8 cellular contexts compared by ENCODE assay signal in the genomic region with DNA sequence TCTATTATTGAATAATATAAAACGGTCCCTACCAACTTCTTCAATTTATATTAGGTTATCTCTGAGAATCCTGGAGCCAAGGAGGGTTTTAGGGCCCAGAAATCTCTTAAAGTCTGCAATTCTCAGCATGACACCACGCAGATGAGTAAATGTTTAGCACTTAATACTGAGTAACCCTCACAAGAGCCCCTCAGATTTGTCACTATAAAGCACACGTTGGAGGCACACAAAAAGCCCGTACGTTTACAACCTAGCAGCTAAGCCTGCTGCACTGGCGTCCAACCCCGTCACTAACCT. TPM values are rescaled to one million over a fixed set of nuclear protein-coding genes. Genes with fewer than 3 reads are reported as not detected.
A peak's percentile ranks its signal among the peaks of the same experiment; 100 is the strongest.
DNase-seq lines count a peak whose midpoint lies in the region; ATAC-seq and TF ChIP-seq lines count a peak whose summit lies in the region.

No MANE protein-coding gene starts in this region.

- peak overlapping the region; percentile 96 for H3K4me3 Mint-ChIP-seq in activated CD8-positive, alpha-beta T cell treated with anti-CD3 and anti-CD28 coated beads, Interleukin-2, amount 10 ng/mL, durations not matched to agents 7 days and 5 days
- peak overlapping the region; percentile 86 for H3K4me3 Mint-ChIP-seq in stimulated activated memory B cell treated with anti-CD40 and anti-IgM and Interleukin-4, amounts not matched to agents 10 μg/mL and 1 μg/mL and 100 μg/mL, for 72 hours

- H4K20me1 ChIP-seq in hepatocyte (ENCODE audit: insufficient read depth, poor library complexity, severe bottlenecking): peaks cover 54% of the 10 kb centered on the region

- no peaks in the 10 kb centered on the region for H3K9me2 ChIP-seq in hepatocyte (replicated peaks; ENCODE audit: insufficient read depth)

- H3K36me3 ChIP-seq in hepatocyte (replicated peaks; ENCODE audit: insufficient read depth, low read depth): no peaks in the 10 kb centered on the region

- H3K9me3 Mint-ChIP-seq in activated CD8-positive, alpha-beta T cell treated with anti-CD3 and anti-CD28 coated beads, Interleukin-2, amount 10 ng/mL, durations not matched to agents 7 days and 5 days (ENCODE audit: insufficient read depth): no peaks in the 10 kb centered on the region
- H3K9me3 Mint-ChIP-seq in stimulated activated memory B cell treated with anti-CD40 and anti-IgM and Interleukin-4, amounts not matched to agents 10 μg/mL and 1 μg/mL and 100 μg/mL, for 72 hours: no peaks in the 10 kb centered on the region

- H3K27ac ChIP-seq in hepatocyte: peak overlapping the region; percentile 94

- no peaks in the 10 kb centered on the region for H3K27me3 ChIP-seq in hepatocyte

- POLR2A ChIA-PET in activated CD8-positive, alpha-beta T cell treated with anti-CD3 and anti-CD28 coated beads, Interleukin-2, amount 10 ng/mL, durations not matched to agents 7 days and 5 days (lab: Charles Lee): interaction anchor here (0.6 to 4.6 kb wide), 22 partner anchors 8 to 932 kb away, joined by 3 to 72 read pairs (median 5); partner anchors contain the start of genes CEP250, NFS1, RBM39 and ROMO1

- H3K9me3 ChIP-seq in hepatocyte (ENCODE audit: low read depth): no peaks in the 10 kb centered on the region

- peak overlapping the region; percentile 97 for H3K4me2 ChIP-seq in hepatocyte

- H3K27ac Mint-ChIP-seq in activated CD8-positive, alpha-beta T cell treated with anti-CD3 and anti-CD28 coated beads, Interleukin-2, amount 10 ng/mL, durations not matched to agents 7 days and 5 days: peak overlapping the region; percentile 99
- H3K27ac Mint-ChIP-seq in stimulated activated memory B cell treated with anti-CD40 and anti-IgM and Interleukin-4, amounts not matched to agents 10 μg/mL and 1 μg/mL and 100 μg/mL, for 72 hours: peak overlapping the region; percentile 96

- peak overlapping the region; percentile 94 for H3K4me3 ChIP-seq in hepatocyte

- peaks cover 45% of the 10 kb centered on the region for H3K36me3 Mint-ChIP-seq in activated CD8-positive, alpha-beta T cell treated with anti-CD3 and anti-CD28 coated beads, Interleukin-2, amount 10 ng/mL, durations not matched to agents 7 days and 5 days (ENCODE audit: low read depth)
- peaks cover 11% of the 10 kb centered on the region for H3K36me3 Mint-ChIP-seq in stimulated activated memory B cell treated with anti-CD40 and anti-IgM and Interleukin-4, amounts not matched to agents 10 μg/mL and 1 μg/mL and 100 μg/mL, for 72 hours

- CTCF ChIA-PET in activated CD8-positive, alpha-beta T cell treated with anti-CD3 and anti-CD28 coated beads, Interleukin-2, amount 10 ng/mL, durations not matched to agents 7 days and 5 days (lab: Charles Lee): interaction anchor here (0.6 to 5.3 kb wide), 9 partner anchors 10 to 1613 kb away, joined by 3 to 19 read pairs (median 4); partner anchors contain the start of genes NFS1, ROMO1 and SCAND1

- H3K79me2 ChIP-seq in hepatocyte: peaks cover 61% of the 10 kb centered on the region

- TF ChIP-seq CTCF in hepatocyte (IDR thresholded peaks at IDR 0.05; ENCODE audit: poor library complexity): no peak

- no peak for DNase-seq in activated CD4-positive, CD25-positive, alpha-beta regulatory T cell (lab: John Stamatoyannopoulos, UW)
- DNase-seq in activated CD8-positive, alpha-beta T cell treated with anti-CD3 and anti-CD28 coated beads, Interleukin-2, amount 10 ng/mL, durations not matched to agents 7 days and 5 days: no peak
- no peak for DNase-seq in hepatocyte (ENCODE audit: low spot score)
- no peak for DNase-seq in COLO829 (ENCODE audit: low spot score)
- no peak for DNase-seq in stimulated activated naive CD4-positive, alpha-beta T cell treated with Interleukin-2 at 50 U/mL for 16 hours (lab: John Stamatoyannopoulos, UW)

- peaks cover 24% of the 10 kb centered on the region for H3K4me1 ChIP-seq in hepatocyte (ENCODE audit: insufficient read depth)

- peak; percentile 37 to 40 for ATAC-seq in activated CD4-positive, CD25-positive, alpha-beta regulatory T cell treated with anti-CD3 and anti-CD28 coated beads, Interleukin-2, amount 50 U/mL, for 24 hours
- peak; percentile 29 for ATAC-seq in activated CD8-positive, alpha-beta T cell treated with anti-CD3 and anti-CD28 coated beads, Interleukin-2, amount 10 ng/mL, durations not matched to agents 7 days and 5 days
- ATAC-seq in stimulated activated memory B cell treated with anti-CD40 and anti-IgM and Interleukin-4, amounts not matched to agents 10 μg/mL and 1 μg/mL and 100 μg/mL, for 72 hours: no peak
- ATAC-seq in HG03469 (IDR thresholded peaks at IDR 0.05; ENCODE audit: unreplicated experiment): no peak

- 0% methylated on average over 7 of the region's 7 CpGs for WGBS in hepatocyte (ENCODE audit: low lambda C conversion rate, missing lambda C conversion rate)

- no peak overlapping the region for H2AFZ ChIP-seq in hepatocyte

- no peaks in the 10 kb centered on the region for H3K27me3 Mint-ChIP-seq in activated CD8-positive, alpha-beta T cell treated with anti-CD3 and anti-CD28 coated beads, Interleukin-2, amount 10 ng/mL, durations not matched to agents 7 days and 5 days (ENCODE audit: low read depth)
- no peaks in the 10 kb centered on the region for H3K27me3 Mint-ChIP-seq in stimulated activated memory B cell treated with anti-CD40 and anti-IgM and Interleukin-4, amounts not matched to agents 10 μg/mL and 1 μg/mL and 100 μg/mL, for 72 hours

- peaks cover 49% of the 10 kb centered on the region for H3K4me1 Mint-ChIP-seq in activated CD8-positive, alpha-beta T cell treated with anti-CD3 and anti-CD28 coated beads, Interleukin-2, amount 10 ng/mL, durations not matched to agents 7 days and 5 days (ENCODE audit: low read depth)
- peaks cover 58% of the 10 kb centered on the region for H3K4me1 Mint-ChIP-seq in stimulated activated memory B cell treated with anti-CD40 and anti-IgM and Interleukin-4, amounts not matched to agents 10 μg/mL and 1 μg/mL and 100 μg/mL, for 72 hours

RNA-seq across cellular contexts. Expression of gene CPNE1, which starts 1.2 kb away (rescaled TPM):
- 100 to 1,000 TPM; 271 to 272 TPM for total RNA-seq in activated CD8-positive, alpha-beta T cell treated with anti-CD3 and anti-CD28 coated beads, Interleukin-2, amount 10 ng/mL, durations not matched to agents 7 days and 5 days
- 66.9 and 68.9 TPM in 2 replicates for total RNA-seq in hepatocyte
- polyA plus RNA-seq in hepatocyte: 91.1 and 93.4 TPM in 2 replicates

RNA-seq across cellular contexts. Expression of gene RBM12, which starts 1.2 kb away (rescaled TPM):
- total RNA-seq in activated CD8-positive, alpha-beta T cell treated with anti-CD3 and anti-CD28 coated beads, Interleukin-2, amount 10 ng/mL, durations not matched to agents 7 days and 5 days: 100 to 1,000 TPM; 112 to 119 TPM
- 53.7 and 57.3 TPM in 2 replicates for total RNA-seq in hepatocyte
- 20.6 and 22.5 TPM in 2 replicates for polyA plus RNA-seq in hepatocyte

RNA-seq across cellular contexts. Expression of gene NFS1, which starts 35.7 kb away (rescaled TPM):
- 10 to 100 TPM; 32.7 to 34.7 TPM for total RNA-seq in activated CD8-positive, alpha-beta T cell treated with anti-CD3 and anti-CD28 coated beads, Interleukin-2, amount 10 ng/mL, durations not matched to agents 7 days and 5 days
- total RNA-seq in hepatocyte: 48.5 and 49.0 TPM in 2 replicates
- polyA plus RNA-seq in hepatocyte: 30.2 and 38.1 TPM in 2 replicates

RNA-seq across cellular contexts. Expression of gene ROMO1, which starts 35.7 kb away (rescaled TPM):
- 100 to 1,000 TPM; 134 to 143 TPM for total RNA-seq in activated CD8-positive, alpha-beta T cell treated with anti-CD3 and anti-CD28 coated beads, Interleukin-2, amount 10 ng/mL, durations not matched to agents 7 days and 5 days
- 285 and 383 TPM in 2 replicates for total RNA-seq in hepatocyte
- 629 and 634 TPM in 2 replicates for polyA plus RNA-seq in hepatocyte

RNA-seq across cellular contexts. Expression of gene SPAG4, which starts 47.8 kb away (rescaled TPM):
- total RNA-seq in activated CD8-positive, alpha-beta T cell treated with anti-CD3 and anti-CD28 coated beads, Interleukin-2, amount 10 ng/mL, durations not matched to agents 7 days and 5 days: 1 to 10 TPM; 2.6 to 5.0 TPM
- 7.9 and 11.0 TPM in 2 replicates for total RNA-seq in hepatocyte
- 6.6 and 10.5 TPM in 2 replicates for polyA plus RNA-seq in hepatocyte

Comparison
In these comparisons a context has a peak if more than half of its experiments do, and no peak if none do; other contexts are left out.
1. ATAC-seq: peak in activated CD4-positive, CD25-positive, alpha-beta regulatory T cell treated with anti-CD3 and anti-CD28 coated beads, Interleukin-2, amount 50 U/mL, for 24 hours (2 of 2) and activated CD8-positive, alpha-beta T cell treated with anti-CD3 and anti-CD28 coated beads, Interleukin-2, amount 10 ng/mL, durations not matched to agents 7 days and 5 days (single experiment); none in stimulated activated memory B cell treated with anti-CD40 and anti-IgM and Interleukin-4, amounts not matched to agents 10 μg/mL and 1 μg/mL and 100 μg/mL, for 72 hours (single experiment) and HG03469 (single experiment).